In the genomic region with DNA sequence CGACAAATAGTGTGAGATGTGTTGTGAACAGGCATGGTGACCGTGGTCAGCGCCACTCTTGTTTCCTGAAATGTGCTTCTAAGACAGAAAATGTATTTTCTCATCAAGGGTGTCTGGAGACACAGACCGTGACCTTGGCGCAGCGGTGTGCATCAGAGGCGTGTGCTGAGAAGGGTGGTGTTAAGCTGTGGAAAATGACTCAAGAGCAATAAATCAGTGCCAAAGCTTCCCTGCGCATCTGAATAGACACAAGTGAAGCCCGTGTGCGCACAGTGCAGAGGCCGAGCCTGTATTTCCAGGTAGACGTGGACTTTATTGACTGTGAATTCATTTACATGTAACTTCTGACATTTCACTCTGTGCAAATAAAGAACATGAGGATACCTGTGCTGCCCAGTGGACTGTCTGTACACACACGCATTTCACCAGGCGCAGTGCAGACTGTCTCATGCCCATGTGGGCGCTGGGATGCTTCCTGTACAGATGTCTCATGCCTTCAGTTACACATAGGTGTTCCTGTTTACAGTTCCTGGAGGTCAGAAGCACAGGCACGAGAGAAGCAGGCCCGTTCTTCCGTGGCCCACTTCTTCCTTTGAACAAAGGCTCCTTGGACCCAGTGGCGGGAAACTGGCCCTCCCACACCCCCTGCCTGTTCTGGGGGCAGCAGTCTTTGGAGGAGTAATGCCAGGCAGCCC, we compare ENCODE assay signal across 18 cellular contexts. TPM values are rescaled to one million over a fixed set of nuclear protein-coding genes. Genes with fewer than 3 reads are reported as not detected.
DNase-seq lines count a peak whose midpoint lies in the region; ATAC-seq and TF ChIP-seq lines count a peak whose summit lies in the region.
"Had no signal": no experiment of that assay in that cellular context is flagged by ENCODE, and none has a peak within 500 bp of the region (broad histone marks: within the 10 kb centered on the region; RNA-seq: fewer than 3 reads in every experiment).

No MANE protein-coding gene starts in this region.

- DNase-seq in activated CD4-positive, alpha-beta T cell treated with anti-CD3 and anti-CD28 coated beads for 36 hours: peak; percentile 47
- DNase-seq in activated CD4-positive, alpha-beta T cell treated with anti-CD3 and anti-CD28 coated beads for 4 hours: no peak
- DNase-seq in DND-41 (peak; percentile 18), H4 (ENCODE audit: low spot score) (no peak), cerebellar nuclear complex (lab: John Stamatoyannopoulos, UW) (no peak), GM13976 (ENCODE audit: low spot score) (no peak)
- DNase-seq in naive thymus-derived CD8-positive, alpha-beta T cell: peak in 2 of 10 donors; percentile 13 to 58
- DNase-seq: activated CD4-positive, CD25-positive, alpha-beta regulatory T cell treated with anti-CD3 and anti-CD28 coated beads, Interleukin-2, amount 50 U/mL, for 72 hours; activated gamma-delta T cell treated with Interleukin-2 at 50 U/mL for 16 hours; Caco-2; effector memory CD4-positive, alpha-beta T cell; NCI-H2081; RPMI8226 had no signal

- in situ Hi-C loops in GM13976 (cut with MboI; ENCODE audit: low sequenced_read_pairs, unreplicated experiment): no loop called here

- peak overlapping the region; percentile 34 for H3K27ac Mint-ChIP-seq in activated CD4-positive, alpha-beta T cell treated with anti-CD3 and anti-CD28 coated beads for 36 hours
- H3K27ac Mint-ChIP-seq in activated T-helper 17 cell treated with anti-CD3 and anti-CD28 coated beads, Interleukin-2, amount 50 U/mL, for 72 hours: peak overlapping the region; percentile 93
- H3K27ac Mint-ChIP-seq in naive thymus-derived CD8-positive, alpha-beta T cell: peak overlapping the region; percentile 62 to 92 (median 88)

- H3K27me3 ChIP-seq in DND-41 (ENCODE audit: insufficient read depth, low read length, poor library complexity): no peaks in the 10 kb centered on the region
- H3K27me3 ChIP-seq: breast epithelium, suprapubic skin had no signal

- no peak overlapping the region for H3K4me3 Mint-ChIP-seq in activated CD4-positive, alpha-beta T cell treated with anti-CD3 and anti-CD28 coated beads for 36 hours
- H3K4me3 Mint-ChIP-seq in activated T-helper 17 cell treated with anti-CD3 and anti-CD28 coated beads, Interleukin-2, amount 50 U/mL, for 72 hours: peak overlapping the region; percentile 74
- H3K4me3 Mint-ChIP-seq in naive thymus-derived CD8-positive, alpha-beta T cell: peak overlapping the region; percentile 39 to 80 (median 69)

- peaks cover 30% of the 10 kb centered on the region for H3K36me3 Mint-ChIP-seq in activated CD4-positive, alpha-beta T cell treated with anti-CD3 and anti-CD28 coated beads for 36 hours (ENCODE audit: low read depth)
- H3K36me3 Mint-ChIP-seq in activated T-helper 17 cell treated with anti-CD3 and anti-CD28 coated beads, Interleukin-2, amount 50 U/mL, for 72 hours (ENCODE audit: low read depth): peaks cover 67% of the 10 kb centered on the region
- H3K36me3 Mint-ChIP-seq in naive thymus-derived CD8-positive, alpha-beta T cell: peaks cover 0 to 60% (median 26%) of the 10 kb centered on the region in 3 donors

- intact Hi-C loops in activated CD4-positive, alpha-beta T cell treated with anti-CD3 and anti-CD28 coated beads for 36 hours (cut with DNase I, micrococcal nuclease): no loop called here

- CTCF ChIA-PET in activated CD4-positive, alpha-beta T cell treated with anti-CD3 and anti-CD28 coated beads for 36 hours (lab: Charles Lee): interaction anchor here (1.2 to 1.9 kb wide), 2 partner anchors 10 to 34 kb away, joined by 4 to 5 read pairs; no protein-coding TSS in a partner anchor

- H2AFZ ChIP-seq in DND-41 (ENCODE audit: low read depth, low read length): no peak overlapping the region

- peaks cover 2% of the 10 kb centered on the region; the same call in 1 of the 2 replicates for H4K20me1 ChIP-seq in DND-41 (ENCODE audit: insufficient read depth, low read length)

- H3K4me1 ChIP-seq in DND-41 (ENCODE audit: insufficient read depth, low read length): peaks cover 16% of the 10 kb centered on the region
- H3K4me1 ChIP-seq: A549, breast epithelium, Caco-2, suprapubic skin had no signal

- H3K79me2 ChIP-seq in DND-41 (ENCODE audit: insufficient read depth, low read length): no peaks in the 10 kb centered on the region

- POLR2A ChIA-PET in activated CD4-positive, alpha-beta T cell treated with anti-CD3 and anti-CD28 coated beads for 36 hours (lab: Charles Lee): no interaction called here
- POLR2A ChIA-PET in naive thymus-derived CD8-positive, alpha-beta T cell (lab: Charles Lee): interaction anchor here (1.2 to 1.4 kb wide), 2 partner anchors 11 to 31 kb away, joined by 3 read pairs; no protein-coding TSS in a partner anchor

- no peak overlapping the region for H3K4me2 ChIP-seq in DND-41 (ENCODE audit: insufficient read depth, low read length)
- H3K4me2 ChIP-seq: A549 had no signal

- peaks cover 73% of the 10 kb centered on the region for H3K36me3 ChIP-seq in DND-41 (ENCODE audit: insufficient read depth, low read length)
- H3K36me3 ChIP-seq: breast epithelium had no signal

- peak; percentile 76 for ATAC-seq in activated CD4-positive, alpha-beta T cell treated with anti-CD3 and anti-CD28 coated beads for 36 hours
- peak; percentile 41; the same call in 2 of the 3 replicates for ATAC-seq in DND-41 (ENCODE audit: insufficient read depth, low read depth)
- peak; percentile 92 for ATAC-seq in activated T-helper 17 cell treated with anti-CD3 and anti-CD28 coated beads, Interleukin-2, amount 50 U/mL, for 72 hours (replicated peaks)
- ATAC-seq in naive thymus-derived CD8-positive, alpha-beta T cell: peak; percentile 63 to 64
- ATAC-seq: A549 had no signal

- no peaks in the 10 kb centered on the region for H3K9me3 Mint-ChIP-seq in activated CD4-positive, alpha-beta T cell treated with anti-CD3 and anti-CD28 coated beads for 36 hours (ENCODE audit: low read depth)
- no peaks in the 10 kb centered on the region for H3K9me3 Mint-ChIP-seq in activated T-helper 17 cell treated with anti-CD3 and anti-CD28 coated beads, Interleukin-2, amount 50 U/mL, for 72 hours
- H3K9me3 Mint-ChIP-seq in naive thymus-derived CD8-positive, alpha-beta T cell: peaks cover 0 to 4% (median 0%) of the 10 kb centered on the region in 9 donors

- no peak overlapping the region for H3K9ac ChIP-seq in DND-41 (ENCODE audit: low read depth, low read length)

- H3K9me3 ChIP-seq in DND-41 (ENCODE audit: insufficient read depth, low read length, severe bottlenecking): no peaks in the 10 kb centered on the region
- H3K9me3 ChIP-seq: A549, breast epithelium, Caco-2, suprapubic skin had no signal

- TF ChIP-seq CTCF in DND-41 (IDR thresholded peaks at IDR 0.05; ENCODE audit: borderline replicate concordance, extremely low read depth, low read length, poor library complexity, severe bottlenecking): no peak
- no peak for TF ChIP-seq CTCF in GM13976 (IDR thresholded peaks at IDR 0.05; ENCODE audit: borderline replicate concordance, control extremely low read depth, extremely low read depth, insufficient read depth, missing control alignments)

- H3K27ac ChIP-seq in DND-41 (ENCODE audit: low read length): peak overlapping the region; percentile 28; the same call in 1 of the 2 replicates
- H3K27ac ChIP-seq: A549, breast epithelium, suprapubic skin had no signal

- H3K27me3 Mint-ChIP-seq in activated CD4-positive, alpha-beta T cell treated with anti-CD3 and anti-CD28 coated beads for 36 hours: no peaks in the 10 kb centered on the region
- no peaks in the 10 kb centered on the region for H3K27me3 Mint-ChIP-seq in activated T-helper 17 cell treated with anti-CD3 and anti-CD28 coated beads, Interleukin-2, amount 50 U/mL, for 72 hours
- no peaks in the 10 kb centered on the region for H3K27me3 Mint-ChIP-seq in naive thymus-derived CD8-positive, alpha-beta T cell

- H3K4me3 ChIP-seq in DND-41 (ENCODE audit: low read depth in 1 of 2, low read length in 2 of 2): no peak overlapping the region
- H3K4me3 ChIP-seq: A549, breast epithelium, suprapubic skin had no signal

- peaks cover 24% of the 10 kb centered on the region for H3K4me1 Mint-ChIP-seq in activated CD4-positive, alpha-beta T cell treated with anti-CD3 and anti-CD28 coated beads for 36 hours
- H3K4me1 Mint-ChIP-seq in activated T-helper 17 cell treated with anti-CD3 and anti-CD28 coated beads, Interleukin-2, amount 50 U/mL, for 72 hours: peaks cover 32% of the 10 kb centered on the region
- peaks cover 25 to 40% (median 33%) of the 10 kb centered on the region in 4 donors for H3K4me1 Mint-ChIP-seq in naive thymus-derived CD8-positive, alpha-beta T cell

RNA-seq across cellular contexts. Expression of a gene that starts 31.9 kb away (rescaled TPM):
- 1 to 10 TPM; 4.1 to 5.3 TPM for total RNA-seq in activated CD4-positive, alpha-beta T cell treated with anti-CD3 and anti-CD28 coated beads for 36 hours
- 10 to 100 TPM in 1 of 2 donors, 1 to 10 TPM in 1; 7.0 to 12.8 TPM for total RNA-seq in activated T-helper 17 cell treated with anti-CD3 and anti-CD28 coated beads, Interleukin-2, amount 50 U/mL, for 72 hours
- total RNA-seq in naive thymus-derived CD8-positive, alpha-beta T cell: 10 to 100 TPM; 66.3 to 68.0 TPM
- 10 to 100 TPM; 28.1 to 66.1 (median 30.1) TPM for polyA plus RNA-seq in naive thymus-derived CD8-positive, alpha-beta T cell
- 7.5 and 8.9 TPM in 2 replicates for total RNA-seq in H4 (2014; rRNA removed; shearing (Covaris generic))
- total RNA-seq: HT-29 had no signal

Comparison
In these comparisons a context has a peak if more than half of its experiments do, and no peak if none do; other contexts are left out.
1. DNase-seq: peak in activated CD4-positive, alpha-beta T cell treated with anti-CD3 and anti-CD28 coated beads for 36 hours (single experiment) and DND-41 (single experiment); none in activated CD4-positive, alpha-beta T cell treated with anti-CD3 and anti-CD28 coated beads for 4 hours (0 of 2), H4 (single experiment), cerebellar nuclear complex (0 of 2) and GM13976 (single experiment).
2. ATAC-seq: peak in every context shown above with its lines; median percentile 92 in activated T-helper 17 cell treated with anti-CD3 and anti-CD28 coated beads, Interleukin-2, amount 50 U/mL, for 72 hours; 76 in activated CD4-positive, alpha-beta T cell treated with anti-CD3 and anti-CD28 coated beads for 36 hours; 64 in naive thymus-derived CD8-positive, alpha-beta T cell; 41 in DND-41.
3. H3K27ac Mint-ChIP-seq: peak in every context shown above with its lines; median percentile 93 in activated T-helper 17 cell treated with anti-CD3 and anti-CD28 coated beads, Interleukin-2, amount 50 U/mL, for 72 hours; 88 in naive thymus-derived CD8-positive, alpha-beta T cell; 34 in activated CD4-positive, alpha-beta T cell treated with anti-CD3 and anti-CD28 coated beads for 36 hours.